Comparison of ENCODE assay signal across 1 cellular context in the genomic region with DNA sequence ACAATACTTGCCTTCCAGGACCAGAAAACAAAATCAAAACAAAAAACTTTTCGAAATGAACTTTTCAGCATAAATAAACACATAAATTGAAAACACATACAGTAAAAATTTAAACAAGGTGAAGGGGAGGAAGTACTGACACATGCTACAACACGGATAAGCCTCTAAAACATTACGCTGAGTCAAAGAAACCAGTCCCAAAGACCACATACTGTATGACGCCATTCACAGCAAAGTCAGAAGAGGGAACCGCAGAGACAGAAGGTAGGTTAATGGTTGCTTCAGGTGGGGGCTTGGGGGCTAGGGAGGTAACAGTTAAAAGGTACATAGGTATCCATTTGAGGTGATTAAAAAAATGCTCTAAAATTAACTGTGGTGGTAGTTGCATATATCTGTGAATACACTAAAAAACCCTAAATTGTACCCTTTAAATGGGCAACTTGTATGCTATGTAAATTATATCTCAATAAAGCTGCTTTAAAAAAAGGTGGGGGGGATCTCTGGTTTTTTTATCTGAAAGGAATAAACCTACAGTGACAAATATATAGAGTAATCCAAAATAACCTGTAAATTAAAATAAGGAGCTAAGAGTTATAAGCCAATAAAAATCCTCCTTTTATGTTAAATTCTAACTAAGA.
TF ChIP-seq lines count a peak whose summit lies in the region.

No MANE protein-coding gene starts in this region.

TF ChIP-seq in K562, 482 proteins besides CTCF, POLR2A, EP300 and RAD21 (continued from another document and continues in another):
- TF ChIP-seq, protein P1, sequence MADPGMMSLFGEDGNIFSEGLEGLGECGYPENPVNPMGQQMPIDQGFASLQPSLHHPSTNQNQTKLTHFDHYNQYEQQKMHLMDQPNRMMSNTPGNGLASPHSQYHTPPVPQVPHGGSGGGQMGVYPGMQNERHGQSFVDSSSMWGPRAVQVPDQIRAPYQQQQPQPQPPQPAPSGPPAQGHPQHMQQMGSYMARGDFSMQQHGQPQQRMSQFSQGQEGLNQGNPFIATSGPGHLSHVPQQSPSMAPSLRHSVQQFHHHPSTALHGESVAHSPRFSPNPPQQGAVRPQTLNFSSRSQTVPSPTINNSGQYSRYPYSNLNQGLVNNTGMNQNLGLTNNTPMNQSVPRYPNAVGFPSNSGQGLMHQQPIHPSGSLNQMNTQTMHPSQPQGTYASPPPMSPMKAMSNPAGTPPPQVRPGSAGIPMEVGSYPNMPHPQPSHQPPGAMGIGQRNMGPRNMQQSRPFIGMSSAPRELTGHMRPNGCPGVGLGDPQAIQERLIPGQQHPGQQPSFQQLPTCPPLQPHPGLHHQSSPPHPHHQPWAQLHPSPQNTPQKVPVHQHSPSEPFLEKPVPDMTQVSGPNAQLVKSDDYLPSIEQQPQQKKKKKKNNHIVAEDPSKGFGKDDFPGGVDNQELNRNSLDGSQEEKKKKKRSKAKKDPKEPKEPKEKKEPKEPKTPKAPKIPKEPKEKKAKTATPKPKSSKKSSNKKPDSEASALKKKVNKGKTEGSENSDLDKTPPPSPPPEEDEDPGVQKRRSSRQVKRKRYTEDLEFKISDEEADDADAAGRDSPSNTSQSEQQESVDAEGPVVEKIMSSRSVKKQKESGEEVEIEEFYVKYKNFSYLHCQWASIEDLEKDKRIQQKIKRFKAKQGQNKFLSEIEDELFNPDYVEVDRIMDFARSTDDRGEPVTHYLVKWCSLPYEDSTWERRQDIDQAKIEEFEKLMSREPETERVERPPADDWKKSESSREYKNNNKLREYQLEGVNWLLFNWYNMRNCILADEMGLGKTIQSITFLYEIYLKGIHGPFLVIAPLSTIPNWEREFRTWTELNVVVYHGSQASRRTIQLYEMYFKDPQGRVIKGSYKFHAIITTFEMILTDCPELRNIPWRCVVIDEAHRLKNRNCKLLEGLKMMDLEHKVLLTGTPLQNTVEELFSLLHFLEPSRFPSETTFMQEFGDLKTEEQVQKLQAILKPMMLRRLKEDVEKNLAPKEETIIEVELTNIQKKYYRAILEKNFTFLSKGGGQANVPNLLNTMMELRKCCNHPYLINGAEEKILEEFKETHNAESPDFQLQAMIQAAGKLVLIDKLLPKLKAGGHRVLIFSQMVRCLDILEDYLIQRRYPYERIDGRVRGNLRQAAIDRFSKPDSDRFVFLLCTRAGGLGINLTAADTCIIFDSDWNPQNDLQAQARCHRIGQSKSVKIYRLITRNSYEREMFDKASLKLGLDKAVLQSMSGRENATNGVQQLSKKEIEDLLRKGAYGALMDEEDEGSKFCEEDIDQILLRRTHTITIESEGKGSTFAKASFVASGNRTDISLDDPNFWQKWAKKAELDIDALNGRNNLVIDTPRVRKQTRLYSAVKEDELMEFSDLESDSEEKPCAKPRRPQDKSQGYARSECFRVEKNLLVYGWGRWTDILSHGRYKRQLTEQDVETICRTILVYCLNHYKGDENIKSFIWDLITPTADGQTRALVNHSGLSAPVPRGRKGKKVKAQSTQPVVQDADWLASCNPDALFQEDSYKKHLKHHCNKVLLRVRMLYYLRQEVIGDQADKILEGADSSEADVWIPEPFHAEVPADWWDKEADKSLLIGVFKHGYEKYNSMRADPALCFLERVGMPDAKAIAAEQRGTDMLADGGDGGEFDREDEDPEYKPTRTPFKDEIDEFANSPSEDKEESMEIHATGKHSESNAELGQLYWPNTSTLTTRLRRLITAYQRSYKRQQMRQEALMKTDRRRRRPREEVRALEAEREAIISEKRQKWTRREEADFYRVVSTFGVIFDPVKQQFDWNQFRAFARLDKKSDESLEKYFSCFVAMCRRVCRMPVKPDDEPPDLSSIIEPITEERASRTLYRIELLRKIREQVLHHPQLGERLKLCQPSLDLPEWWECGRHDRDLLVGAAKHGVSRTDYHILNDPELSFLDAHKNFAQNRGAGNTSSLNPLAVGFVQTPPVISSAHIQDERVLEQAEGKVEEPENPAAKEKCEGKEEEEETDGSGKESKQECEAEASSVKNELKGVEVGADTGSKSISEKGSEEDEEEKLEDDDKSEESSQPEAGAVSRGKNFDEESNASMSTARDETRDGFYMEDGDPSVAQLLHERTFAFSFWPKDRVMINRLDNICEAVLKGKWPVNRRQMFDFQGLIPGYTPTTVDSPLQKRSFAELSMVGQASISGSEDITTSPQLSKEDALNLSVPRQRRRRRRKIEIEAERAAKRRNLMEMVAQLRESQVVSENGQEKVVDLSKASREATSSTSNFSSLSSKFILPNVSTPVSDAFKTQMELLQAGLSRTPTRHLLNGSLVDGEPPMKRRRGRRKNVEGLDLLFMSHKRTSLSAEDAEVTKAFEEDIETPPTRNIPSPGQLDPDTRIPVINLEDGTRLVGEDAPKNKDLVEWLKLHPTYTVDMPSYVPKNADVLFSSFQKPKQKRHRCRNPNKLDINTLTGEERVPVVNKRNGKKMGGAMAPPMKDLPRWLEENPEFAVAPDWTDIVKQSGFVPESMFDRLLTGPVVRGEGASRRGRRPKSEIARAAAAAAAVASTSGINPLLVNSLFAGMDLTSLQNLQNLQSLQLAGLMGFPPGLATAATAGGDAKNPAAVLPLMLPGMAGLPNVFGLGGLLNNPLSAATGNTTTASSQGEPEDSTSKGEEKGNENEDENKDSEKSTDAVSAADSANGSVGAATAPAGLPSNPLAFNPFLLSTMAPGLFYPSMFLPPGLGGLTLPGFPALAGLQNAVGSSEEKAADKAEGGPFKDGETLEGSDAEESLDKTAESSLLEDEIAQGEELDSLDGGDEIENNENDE (IDR thresholded peaks at IDR 0.05; ENCODE audit: low read depth, low read length) = no peak
- TF ChIP-seq, protein P2, sequence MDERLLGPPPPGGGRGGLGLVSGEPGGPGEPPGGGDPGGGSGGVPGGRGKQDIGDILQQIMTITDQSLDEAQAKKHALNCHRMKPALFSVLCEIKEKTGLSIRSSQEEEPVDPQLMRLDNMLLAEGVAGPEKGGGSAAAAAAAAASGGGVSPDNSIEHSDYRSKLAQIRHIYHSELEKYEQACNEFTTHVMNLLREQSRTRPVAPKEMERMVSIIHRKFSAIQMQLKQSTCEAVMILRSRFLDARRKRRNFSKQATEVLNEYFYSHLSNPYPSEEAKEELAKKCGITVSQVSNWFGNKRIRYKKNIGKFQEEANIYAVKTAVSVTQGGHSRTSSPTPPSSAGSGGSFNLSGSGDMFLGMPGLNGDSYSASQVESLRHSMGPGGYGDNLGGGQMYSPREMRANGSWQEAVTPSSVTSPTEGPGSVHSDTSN (CRISPR knock-in tag; IDR thresholded peaks at IDR 0.05; ENCODE audit: low read depth) = no peak
- TF ChIP-seq, protein P2 (tag; conservative IDR thresholded peaks at IDR 0.05; ENCODE audit: low read depth) = no peak
- TF ChIP-seq TAF7 (tag; IDR thresholded peaks at IDR 0.05) (no peak), PCBP2 (IDR thresholded peaks at IDR 0.05; ENCODE audit: low read depth, low read length, poor library complexity, severe bottlenecking) (no peak), ZBTB8A (IDR thresholded peaks at IDR 0.05; ENCODE audit: partially characterized antibody) (no peak), CEBPG (CRISPR knock-in tag; IDR thresholded peaks at IDR 0.05) (peak; percentile 62; the same call in 1 of the 2 replicates), CEBPG (tag; conservative IDR thresholded peaks at IDR 0.05 in 1 of 2, IDR thresholded peaks at IDR 0.05 in 1 of 2) (peak in 1 of 2 experiments; percentile 55; a peak in 1 of 4 replicates), SMAD4 (CRISPR knock-in tag; conservative IDR thresholded peaks at IDR 0.05) (no peak), FOXK2 (conservative IDR thresholded peaks at IDR 0.05 in 1 of 2, IDR thresholded peaks at IDR 0.05 in 1 of 2; ENCODE audit: low read depth in 2 of 2) (peak in 1 of 2 experiments; percentile 22; a peak in 1 of 4 replicates), POLR2AphosphoS2 (IDR thresholded peaks at IDR 0.05; ENCODE audit: low read length) (no peak), ATF7 (IDR thresholded peaks at IDR 0.05) (peak; percentile 47; the same call in 1 of the 2 replicates), STAG1 (CRISPR knock-in tag; IDR thresholded peaks at IDR 0.05; ENCODE audit: borderline replicate concordance) (no peak), CHD4 (IDR thresholded peaks at IDR 0.05; ENCODE audit: insufficient read depth, insufficient replicate concordance, low read depth, low read length, poor library complexity, severe bottlenecking) (no peak), SPI1 (IDR thresholded peaks at IDR 0.05; ENCODE audit: borderline replicate concordance, low read depth, low read length) (0 out of 2 replicates have a peak, but pooled peaks have one; percentile 22), FOXK1 (CRISPR knock-in tag; IDR thresholded peaks at IDR 0.05; ENCODE audit: borderline replicate concordance) (no peak), MAFK (IDR thresholded peaks at IDR 0.05; ENCODE audit: low read length) (0 out of 2 replicates have a peak, but pooled peaks have one; percentile 38), FOSL1 (tag; conservative IDR thresholded peaks at IDR 0.05) (peak; percentile 32; the same call in 1 of the 2 replicates), ZNF766 (CRISPR knock-in tag; conservative IDR thresholded peaks at IDR 0.05) (0 out of 2 replicates have a peak, but pooled peaks have one; percentile 54), TEAD1 (CRISPR knock-in tag; IDR thresholded peaks at IDR 0.05) (no peak), ARID1B (IDR thresholded peaks at IDR 0.05) (peak; percentile 54), ZNF717 (CRISPR knock-in tag; IDR thresholded peaks at IDR 0.05) (no peak), SMARCA4 (IDR thresholded peaks at IDR 0.05) (peak; percentile 47; the same call in 1 of the 2 replicates), HDAC3 (IDR thresholded peaks at IDR 0.05; ENCODE audit: borderline replicate concordance, partially characterized antibody) (no peak), JUND (IDR thresholded peaks at IDR 0.05; ENCODE audit: borderline replicate concordance, low read depth, low read length) (peak; percentile 66; the same call in 1 of the 2 replicates), JUND (tag; IDR thresholded peaks at IDR 0.05; ENCODE audit: borderline replicate concordance, low read depth, low read length) (0 out of 3 replicates have a peak, but pooled peaks have one; percentile 28), NCOR1 (IDR thresholded peaks at IDR 0.05) (0 out of 2 replicates have a peak, but pooled peaks have one; percentile 4), ZNF23 (CRISPR knock-in tag; IDR thresholded peaks at IDR 0.05) (no peak), YY1 (IDR thresholded peaks at IDR 0.05; ENCODE audit: borderline replicate concordance in 1 of 3, control insufficient read depth in 1 of 3, extremely low read depth in 1 of 3, insufficient read depth in 3 of 3, insufficient read length in 1 of 3, insufficient replicate concordance in 2 of 3, low read depth in 1 of 3, low read length in 2 of 3) (peak in 1 of 3 experiments; percentile 43)
- TF ChIP-seq, protein P3, sequence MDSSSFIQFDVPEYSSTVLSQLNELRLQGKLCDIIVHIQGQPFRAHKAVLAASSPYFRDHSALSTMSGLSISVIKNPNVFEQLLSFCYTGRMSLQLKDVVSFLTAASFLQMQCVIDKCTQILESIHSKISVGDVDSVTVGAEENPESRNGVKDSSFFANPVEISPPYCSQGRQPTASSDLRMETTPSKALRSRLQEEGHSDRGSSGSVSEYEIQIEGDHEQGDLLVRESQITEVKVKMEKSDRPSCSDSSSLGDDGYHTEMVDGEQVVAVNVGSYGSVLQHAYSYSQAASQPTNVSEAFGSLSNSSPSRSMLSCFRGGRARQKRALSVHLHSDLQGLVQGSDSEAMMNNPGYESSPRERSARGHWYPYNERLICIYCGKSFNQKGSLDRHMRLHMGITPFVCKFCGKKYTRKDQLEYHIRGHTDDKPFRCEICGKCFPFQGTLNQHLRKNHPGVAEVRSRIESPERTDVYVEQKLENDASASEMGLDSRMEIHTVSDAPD (CRISPR knock-in tag; IDR thresholded peaks at IDR 0.05) = no peak
- TF ChIP-seq, protein P4, sequence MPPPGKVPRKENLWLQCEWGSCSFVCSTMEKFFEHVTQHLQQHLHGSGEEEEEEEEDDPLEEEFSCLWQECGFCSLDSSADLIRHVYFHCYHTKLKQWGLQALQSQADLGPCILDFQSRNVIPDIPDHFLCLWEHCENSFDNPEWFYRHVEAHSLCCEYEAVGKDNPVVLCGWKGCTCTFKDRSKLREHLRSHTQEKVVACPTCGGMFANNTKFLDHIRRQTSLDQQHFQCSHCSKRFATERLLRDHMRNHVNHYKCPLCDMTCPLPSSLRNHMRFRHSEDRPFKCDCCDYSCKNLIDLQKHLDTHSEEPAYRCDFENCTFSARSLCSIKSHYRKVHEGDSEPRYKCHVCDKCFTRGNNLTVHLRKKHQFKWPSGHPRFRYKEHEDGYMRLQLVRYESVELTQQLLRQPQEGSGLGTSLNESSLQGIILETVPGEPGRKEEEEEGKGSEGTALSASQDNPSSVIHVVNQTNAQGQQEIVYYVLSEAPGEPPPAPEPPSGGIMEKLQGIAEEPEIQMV (tag; conservative IDR thresholded peaks at IDR 0.05; ENCODE audit: low read depth) = no peak
- TF ChIP-seq, protein P5, sequence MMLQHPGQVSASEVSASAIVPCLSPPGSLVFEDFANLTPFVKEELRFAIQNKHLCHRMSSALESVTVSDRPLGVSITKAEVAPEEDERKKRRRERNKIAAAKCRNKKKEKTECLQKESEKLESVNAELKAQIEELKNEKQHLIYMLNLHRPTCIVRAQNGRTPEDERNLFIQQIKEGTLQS (IDR thresholded peaks at IDR 0.05) = peak; percentile 70
- TF ChIP-seq, protein P5 (CRISPR knock-in tag; conservative IDR thresholded peaks at IDR 0.05) = no peak
